Comparison of ENCODE assay signal across 8 cellular contexts in the genomic region with DNA sequence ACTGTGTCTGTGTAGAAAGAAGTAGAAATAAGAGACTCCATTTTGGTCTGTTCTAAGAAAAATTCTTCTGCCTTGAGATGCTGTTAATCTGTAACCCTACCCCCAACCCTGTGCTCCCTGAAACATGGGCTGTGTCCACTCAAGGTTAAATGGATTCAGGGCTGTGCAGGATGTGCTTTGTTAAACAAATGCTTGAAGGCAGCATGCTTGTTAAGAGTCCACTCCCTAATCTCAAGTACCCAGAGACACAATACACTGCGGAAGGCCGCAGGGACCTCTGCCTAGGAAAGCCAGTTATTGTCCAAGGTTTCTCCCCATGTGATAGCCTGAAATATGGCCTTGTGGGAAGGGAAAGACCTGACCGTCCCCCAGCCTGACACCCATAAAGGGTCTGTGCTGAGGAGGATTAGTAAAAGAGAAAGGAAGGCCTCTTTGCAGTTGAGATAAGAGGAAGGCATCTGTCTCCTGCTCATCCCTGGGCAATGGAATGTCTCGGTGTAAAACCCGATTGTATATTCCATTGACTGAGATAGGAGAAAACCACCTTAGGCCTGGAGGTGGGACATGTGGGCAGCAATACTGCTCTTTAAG. TPM values are rescaled to one million over a fixed set of nuclear protein-coding genes. Genes with fewer than 3 reads are reported as not detected.
DNase-seq lines count a peak whose midpoint lies in the region; ATAC-seq, FAIRE-seq and TF ChIP-seq lines count a peak whose summit lies in the region.
"Not testable (repeated sequence)": the region's sequence is repeated elsewhere in the genome, so short reads cannot be mapped to it uniquely, and the experiment has no call there.

No MANE protein-coding gene starts in this region.

- H3K9me3 Mint-ChIP-seq in endodermal cell, result peaks cover 17% of the 10 kb centered on the region
- H3K9me3 Mint-ChIP-seq in neural crest cell, type B pancreatic cell: not testable (repeated sequence)

- H3K4me3 Mint-ChIP-seq in endodermal cell (peak overlapping the region; percentile 15), neural crest cell (peak overlapping the region; percentile 67), type B pancreatic cell (peak overlapping the region; percentile 54)

- WGBS in A549 (ENCODE audit: missing lambda C conversion rate), result 86% methylated on average over 5 of the region's 5 CpGs
- 40 to 46% methylated on average over 1 to 3 of the region's 5 CpGs for WGBS in endodermal cell (ENCODE audit: insufficient coverage in 1 of 2, insufficient read length in 1 of 2), 2 experiments
- WGBS in liver, result 96% methylated on average over 5 of the region's 5 CpGs

- H3K4me1 Mint-ChIP-seq in endodermal cell (peaks cover 52% of the 10 kb centered on the region), neural crest cell (peaks cover 20% of the 10 kb centered on the region), type B pancreatic cell (ENCODE audit: unreplicated experiment) (peaks cover 14% of the 10 kb centered on the region)

- H3K27ac ChIP-seq in A549 (peak overlapping the region in 1 of 2 experiments; percentile 11; a peak in 2 of 6 replicates), liver (ENCODE audit: low read depth in 1 of 2, low read length in 2 of 2) (peak overlapping the region; percentile 81 to 90)
- H3K27ac ChIP-seq in endodermal cell (ENCODE audit: low read depth, low read length), result not testable (repeated sequence)

- FAIRE-seq in A549 (lab: Jason Lieb, UNC), result not testable (repeated sequence)

- H3K36me3 ChIP-seq in endodermal cell (ENCODE audit: control insufficient read depth, insufficient read depth, low read length); liver (ENCODE audit: control insufficient read depth in 4 of 4, insufficient read depth in 3 of 4, low read depth in 1 of 4, low read length in 3 of 4): not testable (repeated sequence)

- ATAC-seq in A549, result not testable (repeated sequence)

- H3K4me2 ChIP-seq in A549, result 0 out of 3 replicates have a peak overlapping the region, but pooled peaks have one; percentile 67

- H3K9me3 ChIP-seq in A549; liver (ENCODE audit: control insufficient read depth in 4 of 4, low read length in 3 of 4): not testable (repeated sequence)
- peaks cover 24% of the 10 kb centered on the region for H3K9me3 ChIP-seq in endodermal cell (ENCODE audit: control insufficient read depth, low read length)

- not testable (repeated sequence) for H3K9ac ChIP-seq in endodermal cell (ENCODE audit: extremely low read depth, low read length, poor library complexity, severe bottlenecking); liver (ENCODE audit: low read depth in 1 of 2, low read length in 2 of 2)

- not testable (repeated sequence) for H3K4me3 ChIP-seq in A549; endodermal cell (ENCODE audit: low read length); liver (ENCODE audit: low read depth in 1 of 3, low read length in 3 of 3)

- not testable (repeated sequence) for TF ChIP-seq CTCF in A549 (IDR thresholded peaks at IDR 0.05); endodermal cell (conservative IDR thresholded peaks at IDR 0.05); liver (IDR thresholded peaks at IDR 0.05; ENCODE audit: low read depth, low read length, missing input control); neural crest cell (conservative IDR thresholded peaks at IDR 0.05); type B pancreatic cell (conservative IDR thresholded peaks at IDR 0.05)

- TF ChIP-seq EP300 in A549 (IDR thresholded peaks at IDR 0.05), result not testable (repeated sequence)

- not testable (repeated sequence) for H3K36me3 Mint-ChIP-seq in endodermal cell (ENCODE audit: low read depth); neural crest cell (ENCODE audit: low read depth); type B pancreatic cell

- POLR2A ChIA-PET in A549 (lab: Yijun Ruan, JAX), result not testable (repeated sequence)

- CTCF ChIA-PET in A549 (lab: Yijun Ruan, JAX), result interaction anchor here (0.8 kb wide), 1 partner anchor 15 kb away, joined by 3 read pairs; a partner anchor contains a TSS

- not testable (repeated sequence) for TF ChIP-seq RAD21 in A549 (conservative IDR thresholded peaks at IDR 0.05 in 1 of 2, IDR thresholded peaks at IDR 0.05 in 1 of 2); liver (IDR thresholded peaks at IDR 0.05)

- not testable (repeated sequence) for H3K27me3 Mint-ChIP-seq in endodermal cell (ENCODE audit: insufficient read depth); neural crest cell (ENCODE audit: low read depth); type B pancreatic cell

- TF ChIP-seq POLR2A in A549 (IDR thresholded peaks at IDR 0.05; ENCODE audit: low read length), result not testable (repeated sequence)

- DNase-seq in A549 (ENCODE audit: low read depth in 1 of 2, low spot score in 1 of 2); neural crest cell (ENCODE audit: low read depth, low spot score); type B pancreatic cell (ENCODE audit: extremely low spot score, unreplicated experiment): not testable (repeated sequence)
- DNase-seq in ELF-1 (ENCODE audit: low read depth, low spot score) (peak; percentile 52), NCI-H1417 (lab: John Stamatoyannopoulos, UW) (peak in 2 of 3 experiments; percentile 34 to 86), NCI-H2196 (lab: John Stamatoyannopoulos, UW; ENCODE audit: unreplicated experiment) (peak; percentile 6), endodermal cell (peak; percentile 49)

- peak overlapping the region; percentile 91 for H3K27ac Mint-ChIP-seq in endodermal cell
- H3K27ac Mint-ChIP-seq in neural crest cell (ENCODE audit: unreplicated experiment), result not testable (repeated sequence)
- H3K27ac Mint-ChIP-seq in type B pancreatic cell, result peak overlapping the region; percentile 24

- not testable (repeated sequence) for H3K27me3 ChIP-seq in endodermal cell (ENCODE audit: control insufficient read depth, insufficient read depth, low read length, poor library complexity, severe bottlenecking); liver (ENCODE audit: control insufficient read depth in 4 of 4, insufficient read depth in 4 of 4, low read length in 3 of 4)

- peaks cover 50% of the 10 kb centered on the region for H3K4me1 ChIP-seq in A549
- H3K4me1 ChIP-seq in endodermal cell (ENCODE audit: control insufficient read depth, insufficient read depth, low read length), result not testable (repeated sequence)
- H3K4me1 ChIP-seq in liver (ENCODE audit: control insufficient read depth in 4 of 4, insufficient read depth in 4 of 4, low read length in 3 of 4), result peaks cover 15 to 61% (median 47%) of the 10 kb centered on the region in 4 donors

RNA-seq across cellular contexts. Expression of a gene that starts 2.3 kb away (rescaled TPM):
- polyA plus RNA-seq in A549 (2011; rRNA removed) (48.4 and 61.2 TPM in 2 replicates), A549 (2017; fragmentation: RNase III; extraction: RNeasy Plus Mini Kit Qiagen cat#74134 plus additional on column Dnase treatment) (36.7 to 40.1 TPM (median 37.0 TPM) in 3 replicates), liver (10 to 100 TPM; 14.1 to 19.9 TPM)
- polyA plus RNA-seq in A549 (2012; cell fraction: cytosol; rRNA removed), result 19.9 and 21.4 TPM in 2 replicates
- 14.8 and 22.2 TPM in 2 replicates for polyA plus RNA-seq in A549 (2012; cell fraction: nucleus; rRNA removed)
- 19.7 and 20.6 TPM in 2 replicates for polyA minus RNA-seq in A549 (2011; rRNA and poly(A)+ RNA removed)
- total RNA-seq in endodermal cell (100 to 1,000 TPM; 112 to 117 TPM), liver (10 to 100 TPM; 22.3 to 23.8 TPM), neural crest cell (84.6 and 85.5 TPM in 2 replicates), type B pancreatic cell (ENCODE audit: low replicate concordance) (36.8 and 67.1 TPM in 2 replicates)
- polyA plus RNA-seq in endodermal cell (2013, experiment 1 of 2), result 54.4 TPM
- polyA plus RNA-seq in endodermal cell (2013, experiment 2 of 2), result 52.3 TPM

RNA-seq across cellular contexts. Expression of a gene that starts 15.1 kb away (rescaled TPM):
- polyA plus RNA-seq in A549 (2011; rRNA removed) (3.4 and 3.8 TPM in 2 replicates), A549 (2017; fragmentation: RNase III; extraction: RNeasy Plus Mini Kit Qiagen cat#74134 plus additional on column Dnase treatment) (0.25 to 0.50 TPM (median 0.37 TPM) in 3 replicates), liver (100 to 1,000 TPM in 1 of 2 donors, 10 to 100 TPM in 1; 36.0 to 123 TPM)
- 0.08 TPM in 2 replicates for polyA plus RNA-seq in A549 (2012; cell fraction: cytosol; rRNA removed)
- 0.10 and 0.13 TPM in 2 replicates for polyA plus RNA-seq in A549 (2012; cell fraction: nucleus; rRNA removed)
- polyA minus RNA-seq in A549 (2011; rRNA and poly(A)+ RNA removed), result 1.1 TPM in 2 replicates
- total RNA-seq in endodermal cell (10 to 100 TPM; 13.9 to 14.1 TPM), liver (100 to 1,000 TPM in 1 of 2 donors, 10 to 100 TPM in 1; 75.5 to 152 TPM), neural crest cell (0.36 and 0.47 TPM in 2 replicates), type B pancreatic cell (ENCODE audit: low replicate concordance) (2.4 and 3.8 TPM in 2 replicates)
- 2.6 TPM for polyA plus RNA-seq in endodermal cell (2013, experiment 1 of 2)
- 2.3 TPM for polyA plus RNA-seq in endodermal cell (2013, experiment 2 of 2)

Comparison
In these comparisons a context has a peak if more than half of its experiments do, and no peak if none do; other contexts are left out.
1. H3K4me3 Mint-ChIP-seq: peak in every context shown above with its lines; median percentile 67 in neural crest cell; 54 in type B pancreatic cell; 15 in endodermal cell.
2. RNA of a gene that starts 15.1 kb away (total RNA-seq): 75.5 to 152 TPM in liver; 13.9 to 14.1 TPM in endodermal cell, 2.4 to 3.8 TPM in type B pancreatic cell and 0.36 to 0.47 TPM in neural crest cell; every median in the first group is over 4 times any median in the second.